ENCODE assay signal across 22 cellular contexts in genomic region chr9:818958-819357, GRCh38. TPM values are rescaled to one million over a fixed set of nuclear protein-coding genes. Genes with fewer than 3 reads are reported as not detected.
"Had no signal": no experiment of that assay in that cellular context is flagged by ENCODE, and none has a peak within 500 bp of the region (broad histone marks: within the 10 kb centered on the region; RNA-seq: fewer than 3 reads in every experiment).

No MANE protein-coding gene starts in this region.

- H3K27ac ChIP-seq: dorsolateral prefrontal cortex, parathyroid adenoma, prostate gland, right lobe of liver, skin epidermis, stomach, thyroid gland had no signal

- H3K4me3 ChIP-seq: dorsolateral prefrontal cortex, prostate gland, right lobe of liver, skin epidermis, stomach, thyroid gland had no signal

- H3K9me3 ChIP-seq: prostate gland, right lobe of liver, stomach, thyroid gland had no signal

- DNase-seq: cortex of kidney; dorsolateral prefrontal cortex; effector CD8-positive, alpha-beta T cell; foreskin fibroblast; immature natural killer cell; mesendoderm; naive B cell; right lobe of liver; stimulated activated naive CD4-positive, alpha-beta T cell; stomach; thyroid gland had no signal

- H3K27me3 ChIP-seq: right lobe of liver, thyroid gland had no signal

- H3K27ac Mint-ChIP-seq: immature natural killer cell, nephron, type B pancreatic cell had no signal

- H3K36me3 ChIP-seq: prostate gland, right lobe of liver, stomach, thyroid gland had no signal

- H3K4me1 ChIP-seq: parathyroid adenoma, prostate gland, right lobe of liver, thyroid gland had no signal

- H3K9me3 Mint-ChIP-seq: immature natural killer cell, naive B cell, nephron had no signal

- H3K4me1 Mint-ChIP-seq: immature natural killer cell, nephron had no signal

- H3K36me3 Mint-ChIP-seq: immature natural killer cell, naive B cell, type B pancreatic cell had no signal

- H3K4me3 Mint-ChIP-seq: immature natural killer cell, nephron, type B pancreatic cell had no signal

RNA-seq across cellular contexts. Expression of gene DMRT1, which starts 22.5 kb away (rescaled TPM):
- total RNA-seq: dorsolateral prefrontal cortex, liver, lung microvascular endothelial cell, omental fat pad, renal cortical epithelial cell, right lobe of liver, stomach had no signal
- polyA plus RNA-seq: esophagus, immature natural killer cell, keratinocyte, liver, stomach had no signal
